36 cellular contexts compared by ENCODE assay signal in the genomic region with DNA sequence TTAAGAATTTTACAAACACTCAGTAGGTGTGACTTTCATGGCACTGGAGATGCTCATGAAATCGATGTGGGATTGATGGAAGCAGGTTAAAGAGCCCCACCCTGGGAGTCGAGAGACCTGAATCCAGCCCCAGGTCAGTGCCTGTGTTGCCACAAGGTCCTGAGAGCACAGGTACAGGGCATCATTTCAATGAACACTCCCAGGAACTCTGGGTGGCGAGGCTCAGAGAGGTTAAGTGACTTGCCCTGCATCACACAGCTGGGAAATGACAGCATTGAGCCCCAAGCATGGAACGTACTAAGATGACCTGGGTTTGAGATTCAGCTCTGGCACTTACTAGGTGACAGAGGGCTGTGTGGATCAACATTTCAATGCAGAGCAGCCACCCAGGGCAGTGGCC.
DNase-seq lines count a peak whose midpoint lies in the region; ATAC-seq, FAIRE-seq and TF ChIP-seq lines count a peak whose summit lies in the region.
"Had no signal": no experiment of that assay in that cellular context is flagged by ENCODE, and none has a peak within 500 bp of the region (broad histone marks: within the 10 kb centered on the region; RNA-seq: fewer than 3 reads in every experiment).

No MANE protein-coding gene starts in this region.

- H3K23ac ChIP-seq in mesendoderm (ENCODE audit: low read length): no peak overlapping the region
- no peak overlapping the region for H3K23ac ChIP-seq in neuronal stem cell (ENCODE audit: low read depth, low read length, poor library complexity)

- no peak overlapping the region for H2BK15ac ChIP-seq in mesendoderm (replicated peaks; ENCODE audit: low read depth)
- H2BK15ac ChIP-seq in neuronal stem cell (ENCODE audit: low read length): no peak overlapping the region

- H3K27me3 ChIP-seq in HepG2 (ENCODE audit: control insufficient read depth in 1 of 2, insufficient read depth in 2 of 2, low read length in 2 of 2) (peaks cover 0 to 8% of the 10 kb centered on the region in 2 experiments; a peak in 1 of 5 replicates), right lobe of liver (no peaks in the 10 kb centered on the region), K562 (ENCODE audit: control insufficient read depth in 2 of 2, insufficient read depth in 2 of 2, low read length in 2 of 2) (no peaks in the 10 kb centered on the region), mesendoderm (ENCODE audit: insufficient read depth, low read length, poor library complexity) (no peaks in the 10 kb centered on the region), neuronal stem cell (ENCODE audit: control insufficient read depth in 3 of 3, insufficient read depth in 3 of 3, low read depth in 1 of 3, low read length in 3 of 3) (peaks cover 0 to 2% (median 0%) of the 10 kb centered on the region in 3 experiments)
- H3K27me3 ChIP-seq: BE2C, BLaER1 had no signal

- peak overlapping the region; percentile 8 for H3K56ac ChIP-seq in mesendoderm (ENCODE audit: low read length)

- H3K9me1 ChIP-seq in K562 (ENCODE audit: control insufficient read depth, insufficient read depth, low read length): no peaks in the 10 kb centered on the region

- H3K9me3 Mint-ChIP-seq in CD14-positive monocyte: peaks cover 0 to 5% (median 0%) of the 10 kb centered on the region in 7 donors
- H3K9me3 Mint-ChIP-seq: CD4-positive, alpha-beta T cell; CD8-positive, alpha-beta memory T cell; CD8-positive, alpha-beta T cell had no signal

- BruUV-seq in HepG2 (replicated peaks; lab: Mats Ljungman, UMichigan): no TSS peak
- no TSS peak for BruUV-seq in K562 (replicated peaks; lab: Mats Ljungman, UMichigan)

- CTCF ChIA-PET in HepG2 (lab: Yijun Ruan, JAX; ENCODE audit: low intra/inter-chr PET ratio, low total read pairs) (no interaction called here), K562 (lab: Yijun Ruan, JAX; ENCODE audit: low intra/inter-chr PET ratio) (no interaction called here)

- H2AFZ ChIP-seq in HepG2 (ENCODE audit: low read length): no peak overlapping the region
- H2AFZ ChIP-seq in K562 (ENCODE audit: low read depth, low read length): no peak overlapping the region
- no peak overlapping the region for H2AFZ ChIP-seq in neuronal stem cell (ENCODE audit: low read length)

- H3K14ac ChIP-seq in neuronal stem cell (ENCODE audit: low read length): no peak overlapping the region

- no peak overlapping the region for H3K4me3 ChIP-seq in HepG2 (replicated peaks in 1 of 3; ENCODE audit: insufficient read depth in 1 of 3, low read depth in 2 of 3, low read length in 3 of 3)
- no peak overlapping the region for H3K4me3 ChIP-seq in right lobe of liver
- H3K4me3 ChIP-seq in K562: no peak overlapping the region
- no peak overlapping the region for H3K4me3 ChIP-seq in mesendoderm (ENCODE audit: low read length)
- H3K4me3 ChIP-seq in neuronal stem cell (ENCODE audit: low read length in 2 of 2): no peak overlapping the region
- H3K4me3 ChIP-seq: A549; BLaER1; BLaER1 treated with 17β-estradiol and CSF1 and Interleukin-3, amounts not matched to agents 10 nM and 100 nM had no signal

- TF ChIP-seq POLR2A in HepG2 (IDR thresholded peaks at IDR 0.05; ENCODE audit: insufficient read depth in 1 of 2, low read depth in 2 of 2, low read length in 2 of 2) (no peak), right lobe of liver (IDR thresholded peaks at IDR 0.05) (no peak), K562 (conservative IDR thresholded peaks at IDR 0.05) (no peak)

- H3K27me3 Mint-ChIP-seq in CD14-positive monocyte (ENCODE audit: low read depth in 3 of 3): peaks cover 15 to 18% (median 17%) of the 10 kb centered on the region in 3 donors

- H3K36me3 ChIP-seq in HepG2 (replicated peaks in 1 of 2; ENCODE audit: control insufficient read depth in 1 of 2, insufficient read depth in 2 of 2, low read length in 2 of 2) (no peaks in the 10 kb centered on the region), right lobe of liver (no peaks in the 10 kb centered on the region), K562 (ENCODE audit: control insufficient read depth, insufficient read depth, low read length) (no peaks in the 10 kb centered on the region), mesendoderm (ENCODE audit: control insufficient read depth, insufficient read depth, low read length) (no peaks in the 10 kb centered on the region), neuronal stem cell (replicated peaks in 1 of 2; ENCODE audit: control insufficient read depth in 2 of 2, insufficient read depth in 2 of 2, low read length in 2 of 2) (no peaks in the 10 kb centered on the region)
- H3K36me3 ChIP-seq: BE2C; BLaER1; BLaER1 treated with 17β-estradiol and CSF1 and Interleukin-3, amounts not matched to agents 10 nM and 100 nM had no signal

- H2BK12ac ChIP-seq in neuronal stem cell (ENCODE audit: low read length): no peak overlapping the region

- no peak overlapping the region for H4K8ac ChIP-seq in mesendoderm (ENCODE audit: low read depth, low read length)
- H4K8ac ChIP-seq in neuronal stem cell (ENCODE audit: low read depth, low read length): no peak overlapping the region

- H3K4me3 Mint-ChIP-seq in CD14-positive monocyte: no peak overlapping the region
- H3K4me3 Mint-ChIP-seq: B cell; CD4-positive, alpha-beta memory T cell; CD4-positive, alpha-beta T cell; CD4-positive, CD25-positive, alpha-beta regulatory T cell; CD8-positive, alpha-beta memory T cell; CD8-positive, alpha-beta T cell had no signal

- H3K79me2 ChIP-seq in HepG2 (ENCODE audit: insufficient read depth, low read length) (no peaks in the 10 kb centered on the region), K562 (ENCODE audit: control insufficient read depth, insufficient read depth, low read length) (no peaks in the 10 kb centered on the region), mesendoderm (ENCODE audit: control insufficient read depth, insufficient read depth, low read length) (no peaks in the 10 kb centered on the region)

- intact Hi-C loops in HepG2 (cut with micrococcal nuclease; ENCODE audit: unreplicated experiment): no loop called here
- intact Hi-C loops in right lobe of liver (cut with DNase I): no loop called here
- intact Hi-C loops in K562 (cut with micrococcal nuclease): no loop called here
- intact Hi-C loops in CD14-positive monocyte (cut with micrococcal nuclease): no loop called here

- TF ChIP-seq RAD21 in HepG2 (CRISPR knock-in tag; IDR thresholded peaks at IDR 0.05) (no peak), K562 (CRISPR knock-in tag; conservative IDR thresholded peaks at IDR 0.05 in 1 of 2, IDR thresholded peaks at IDR 0.05 in 1 of 2) (no peak)

- H3K4me2 ChIP-seq in HepG2 (ENCODE audit: low read depth, low read length) (no peak overlapping the region), K562 (ENCODE audit: insufficient read depth, low read length) (no peak overlapping the region), mesendoderm (ENCODE audit: low read length) (no peak overlapping the region), neuronal stem cell (ENCODE audit: insufficient read depth, low read length, poor library complexity, severe bottlenecking) (no peak overlapping the region)
- H3K4me2 ChIP-seq: A549; BLaER1; BLaER1 treated with 17β-estradiol and CSF1 and Interleukin-3, amounts not matched to agents 10 nM and 100 nM had no signal

- POLR2A ChIA-PET in HepG2 (lab: Yijun Ruan, JAX): no interaction called here
- POLR2A ChIA-PET in K562 (lab: Yijun Ruan, JAX): no interaction called here

- H4K20me1 ChIP-seq in HepG2 (ENCODE audit: insufficient read depth, low read length) (no peaks in the 10 kb centered on the region), K562 (replicated peaks; ENCODE audit: control insufficient read depth, insufficient read depth, low read length) (no peaks in the 10 kb centered on the region)
- H4K20me1 ChIP-seq: BLaER1; BLaER1 treated with 17β-estradiol and CSF1 and Interleukin-3, amounts not matched to agents 10 nM and 100 nM had no signal

- H3K4ac ChIP-seq in mesendoderm (ENCODE audit: low read depth, low read length) (no peak overlapping the region), neuronal stem cell (ENCODE audit: low read length) (no peak overlapping the region)

- no peak overlapping the region for H4K5ac ChIP-seq in mesendoderm (ENCODE audit: low read length)

- peak overlapping the region in 1 of 7 donors; percentile 23 for H3K27ac Mint-ChIP-seq in CD14-positive monocyte
- H3K27ac Mint-ChIP-seq: B cell; CD4-positive, alpha-beta memory T cell; CD4-positive, alpha-beta T cell; CD4-positive, CD25-positive, alpha-beta regulatory T cell; CD8-positive, alpha-beta memory T cell; CD8-positive, alpha-beta T cell had no signal

- no peak for ATAC-seq in HepG2
- no peak for ATAC-seq in right lobe of liver
- ATAC-seq in K562: no peak
- ATAC-seq: A549; CD8-positive, alpha-beta T cell had no signal

- DNase-seq in HepG2 (ENCODE audit: low spot score) (no peak), right lobe of liver (no peak), K562 (ENCODE audit: extremely low read depth in 1 of 4, low spot score in 3 of 4) (no peak), mesendoderm (no peak), neuronal stem cell (ENCODE audit: low spot score) (no peak), A172 (ENCODE audit: low spot score) (no peak), CD14-positive monocyte (ENCODE audit: low spot score) (no peak)
- DNase-seq in central memory CD4-positive, alpha-beta T cell: no peak
- DNase-seq: 8988T; ACHN; AML-193; BE2C; C1 segment of cervical spinal cord; Caco-2; Calu3; CD4-positive, alpha-beta memory T cell; CD4-positive, alpha-beta T cell; CD4-positive, CD25-positive, alpha-beta regulatory T cell; CD8-positive, alpha-beta memory T cell; CD8-positive, alpha-beta T cell; COR-L47; DMS 273 treated with DMSO at 0.1 percent for 48 hours; DMS153; DMS53; DMS79; DMS79 treated with DMSO at 0.1 percent for 48 hours; DND-41; EL had no signal

- TF ChIP-seq EP300 in HepG2 (IDR thresholded peaks at IDR 0.05; ENCODE audit: low read depth in 2 of 2, low read length in 2 of 2): no peak
- no peak for TF ChIP-seq EP300 in HepG2 (CRISPR knock-in tag; IDR thresholded peaks at IDR 0.05; ENCODE audit: borderline replicate concordance)
- no peak for TF ChIP-seq EP300 in K562 (IDR thresholded peaks at IDR 0.05; ENCODE audit: low read length)

- no peak overlapping the region for H3K27ac ChIP-seq in HepG2 (ENCODE audit: extremely low read length, insufficient read depth, low read length)
- no peak overlapping the region for H3K27ac ChIP-seq in right lobe of liver
- H3K27ac ChIP-seq in K562 (ENCODE audit: extremely low read depth, low read depth, low read length): no peak overlapping the region
- no peak overlapping the region for H3K27ac ChIP-seq in mesendoderm (ENCODE audit: low read depth, low read length)
- H3K27ac ChIP-seq in neuronal stem cell (replicated peaks; ENCODE audit: low read length): no peak overlapping the region
- H3K27ac ChIP-seq: 22Rv1; A549; BLaER1; BLaER1 treated with 17β-estradiol and CSF1 and Interleukin-3, amounts not matched to agents 10 nM and 100 nM; C4-2B had no signal

- TF ChIP-seq CTCF in HepG2 (CRISPR knock-in tag; IDR thresholded peaks at IDR 0.05) (no peak), right lobe of liver (IDR thresholded peaks at IDR 0.05) (no peak), K562 (IDR thresholded peaks at IDR 0.05 in 2 of 3, conservative IDR thresholded peaks at IDR 0.05 in 1 of 3; ENCODE audit: insufficient read depth in 2 of 3, low read depth in 1 of 3, low read length in 3 of 3) (no peak), CD14-positive monocyte (IDR thresholded peaks at IDR 0.05) (no peak)

- H3K4me1 Mint-ChIP-seq in CD14-positive monocyte: no peaks in the 10 kb centered on the region
- H3K4me1 Mint-ChIP-seq: B cell had no signal

- H3K18ac ChIP-seq in mesendoderm (ENCODE audit: low read length) (no peak overlapping the region), neuronal stem cell (ENCODE audit: low read length) (no peak overlapping the region)

- WGBS in HepG2 (ENCODE audit: low lambda C conversion rate): 22% methylated on average over 4 of the region's 4 CpGs
- 57% methylated on average over 2 of the region's 4 CpGs for WGBS in right lobe of liver (ENCODE audit: insufficient coverage, low coverage, low lambda C conversion rate, missing lambda C conversion rate)
- 5% methylated on average over 4 of the region's 4 CpGs for WGBS in K562 (ENCODE audit: insufficient coverage, low coverage, missing lambda C conversion rate)
- WGBS in mesendoderm (ENCODE audit: extremely low coverage, insufficient coverage, low lambda C conversion rate): no CpG with 5 or more reads among the region's 4 CpGs
- WGBS in neuronal stem cell (ENCODE audit: extremely low coverage in 2 of 2, insufficient read length in 2 of 2, insufficient replicate concordance in 1 of 2), 2 donors: no CpG with 5 or more reads among the region's 4 CpGs

- no peak for FAIRE-seq in HepG2 (lab: Jason Lieb, UNC)
- FAIRE-seq in K562 (lab: Jason Lieb, UNC): no peak
- FAIRE-seq: A204.1, A549, D721Med had no signal

- H2BK120ac ChIP-seq in mesendoderm (ENCODE audit: low read depth, low read length) (no peak overlapping the region), neuronal stem cell (ENCODE audit: low read depth, low read length) (no peak overlapping the region)

- no peaks in the 10 kb centered on the region for H3K4me1 ChIP-seq in HepG2 (ENCODE audit: insufficient read depth, low read length)
- no peaks in the 10 kb centered on the region for H3K4me1 ChIP-seq in right lobe of liver
- H3K4me1 ChIP-seq in K562 (replicated peaks in 1 of 2; ENCODE audit: control insufficient read depth in 2 of 2, insufficient read depth in 2 of 2, low read length in 2 of 2): no peaks in the 10 kb centered on the region
- H3K4me1 ChIP-seq in mesendoderm (ENCODE audit: control insufficient read depth, low read depth, low read length): peaks cover 2% of the 10 kb centered on the region
- peaks cover 2 to 9% of the 10 kb centered on the region in 2 donors for H3K4me1 ChIP-seq in neuronal stem cell (ENCODE audit: control insufficient read depth in 2 of 2, insufficient read depth in 1 of 2, low read depth in 1 of 2, low read length in 2 of 2)
- H3K4me1 ChIP-seq: A549, Caco-2 had no signal

- H4K91ac ChIP-seq in neuronal stem cell (ENCODE audit: low read depth, low read length, poor library complexity): no peak overlapping the region

- H2BK5ac ChIP-seq in mesendoderm (ENCODE audit: low read length): no peak overlapping the region
- H2BK5ac ChIP-seq in neuronal stem cell (ENCODE audit: low read length): no peak overlapping the region

- no peaks in the 10 kb centered on the region for H3K36me3 Mint-ChIP-seq in CD14-positive monocyte
- H3K36me3 Mint-ChIP-seq: CD4-positive, CD25-positive, alpha-beta regulatory T cell; CD8-positive, alpha-beta memory T cell; CD8-positive, alpha-beta T cell had no signal

- peak overlapping the region; percentile 17 for H2AK5ac ChIP-seq in mesendoderm (ENCODE audit: low read length)
- H2AK5ac ChIP-seq in neuronal stem cell (ENCODE audit: low read depth, low read length): peak overlapping the region; percentile 18

- in situ Hi-C loops in HepG2 (cut with HindIII; ENCODE audit: extremely low pct_ligation_motif_present, low pct_unique_long_range_greater_than_20kb): no loop called here
- in situ Hi-C loops in K562 (cut with MboI): no loop called here

- no peak overlapping the region for H3K9ac ChIP-seq in HepG2 (ENCODE audit: insufficient read depth, low read depth, low read length)
- H3K9ac ChIP-seq in K562 (ENCODE audit: insufficient read depth in 1 of 2, low read depth in 2 of 2, low read length in 2 of 2): no peak overlapping the region
- H3K9ac ChIP-seq in mesendoderm (ENCODE audit: low read length): no peak overlapping the region
- H3K9ac ChIP-seq in neuronal stem cell (ENCODE audit: low read depth, low read length, poor library complexity): no peak overlapping the region
- H3K9ac ChIP-seq: BLaER1; BLaER1 treated with 17β-estradiol and CSF1 and Interleukin-3, amounts not matched to agents 10 nM and 100 nM had no signal

- H3K9me3 ChIP-seq in HepG2 (ENCODE audit: low read length): no peaks in the 10 kb centered on the region
- H3K9me3 ChIP-seq in right lobe of liver: no peaks in the 10 kb centered on the region
- H3K9me3 ChIP-seq in K562 (replicated peaks; ENCODE audit: control insufficient read depth, insufficient read depth, low read depth, low read length): no peaks in the 10 kb centered on the region
- no peaks in the 10 kb centered on the region for H3K9me3 ChIP-seq in neuronal stem cell (replicated peaks in 1 of 2; ENCODE audit: control insufficient read depth in 2 of 2, insufficient read depth in 1 of 2, low read depth in 1 of 2, low read length in 2 of 2)
- H3K9me3 ChIP-seq: BE2C, BLaER1, Caco-2 had no signal

- H3K79me1 ChIP-seq in mesendoderm (ENCODE audit: low read length) (no peaks in the 10 kb centered on the region), neuronal stem cell (ENCODE audit: low read depth, low read length) (no peaks in the 10 kb centered on the region)

Comparison
In these comparisons a context has a peak if more than half of its experiments do, and no peak if none do; other contexts are left out.
1. Of the 241 proteins assayed by ChIP-seq in both HepG2 and K562: peak only in HepG2: none; only in K562: ZFP36; in both: none; in neither: 240.